Comparison of ENCODE assay signal across 29 cellular contexts in the genomic region with DNA sequence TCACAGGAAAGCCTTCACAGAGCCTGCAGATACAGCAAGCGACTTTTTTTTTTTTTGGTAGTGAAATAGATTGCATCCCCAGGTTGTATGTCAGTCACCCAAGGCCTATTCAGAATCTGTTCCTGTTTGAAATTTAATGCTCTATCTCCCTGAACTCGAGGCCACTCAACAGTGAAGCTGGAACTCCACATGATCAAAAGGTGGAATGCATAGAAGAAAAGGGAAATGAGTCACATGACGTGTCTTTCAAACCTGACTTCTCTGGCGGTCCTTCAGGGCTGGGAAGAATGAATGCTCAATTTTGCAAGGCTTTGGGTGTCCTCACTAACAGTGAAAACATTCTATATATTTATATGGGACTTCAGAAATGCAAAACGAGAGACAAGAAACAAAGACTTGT.
"Had no signal": no experiment of that assay in that cellular context is flagged by ENCODE, and none has a peak within 500 bp of the region (broad histone marks: within the 10 kb centered on the region; RNA-seq: fewer than 3 reads in every experiment).

No MANE protein-coding gene starts in this region.

- H3K4me2 ChIP-seq: KMS-11, SK-N-SH had no signal

- H3K9me3 ChIP-seq: adrenal gland, MG63, SJCRH30, SK-N-SH had no signal

- H3K27me3 ChIP-seq: adrenal gland, MG63 had no signal

- H3K36me3 ChIP-seq: adrenal gland, MG63, SJCRH30, WERI-Rb-1 had no signal

- H3K4me3 ChIP-seq: adrenal gland, MG63, SJCRH30 had no signal

- H3K4me1 ChIP-seq: adrenal gland, SJCRH30 had no signal

- H3K27ac ChIP-seq: adrenal gland, KMS-11, RWPE1, SJCRH30, WERI-Rb-1 had no signal

- H3K9ac ChIP-seq: KMS-11, SK-N-SH had no signal

- DNase-seq: activated CD4-positive, alpha-beta T cell treated with anti-CD3 and anti-CD28 coated beads for 4 hours; activated CD8-positive, alpha-beta memory T cell treated with anti-CD3 and anti-CD28 coated beads, Interleukin-2, amount 50 U/mL, for 4 hours; activated CD8-positive, alpha-beta T cell treated with anti-CD3 and anti-CD28 coated beads for 36 hours; activated gamma-delta T cell treated with Interleukin-2 at 50 U/mL for 16 hours; activated naive CD4-positive, alpha-beta T cell treated with anti-CD3 and anti-CD28 coated beads, Interleukin-2, amount 10 ng/mL, durations not matched to agents 7 days and 5 days; activated naive CD8-positive, alpha-beta T cell treated with anti-CD3 and anti-CD28 coated beads, Interleukin-2, amount 10 ng/mL, durations not matched to agents 7 days and 5 days; activated T-cell treated with anti-CD3 and anti-CD28 coated beads, Interleukin-2, amount 50 U/mL, for 72 hours; adrenal gland; anterior cingulate cortex; MG63; MV-4-11; NCI-H1092 treated with DMSO at 0.1 percent for 48 hours; NCI-H1417 treated with DMSO at 0.1 percent for 48 hours; NCI-H1694; NCI-H2029; NCI-H345; NCI-H510A; NCI-H69; NK-92 treated with Interleukin-12 subunit alpha and Interleukin-12 subunit beta, amount 100 ng/mL, for 24 hours; OCI-M1; Right ventricle myocardium superior; SJCRH30; SK-N-SH; T-helper 1 cell; WERI-Rb-1 had no signal

- ATAC-seq: activated CD4-positive, CD25-positive, alpha-beta regulatory T cell treated with anti-CD3 and anti-CD28 coated beads, Interleukin-2, amount 50 U/mL, for 24 hours; activated CD8-positive, alpha-beta T cell treated with anti-CD3 and anti-CD28 coated beads for 36 hours; activated T-cell treated with anti-CD3 and anti-CD28 coated beads, Interleukin-2, amount 50 U/mL, for 72 hours; Panc1 had no signal
